11 cellular contexts compared by ENCODE assay signal in the genomic region with DNA sequence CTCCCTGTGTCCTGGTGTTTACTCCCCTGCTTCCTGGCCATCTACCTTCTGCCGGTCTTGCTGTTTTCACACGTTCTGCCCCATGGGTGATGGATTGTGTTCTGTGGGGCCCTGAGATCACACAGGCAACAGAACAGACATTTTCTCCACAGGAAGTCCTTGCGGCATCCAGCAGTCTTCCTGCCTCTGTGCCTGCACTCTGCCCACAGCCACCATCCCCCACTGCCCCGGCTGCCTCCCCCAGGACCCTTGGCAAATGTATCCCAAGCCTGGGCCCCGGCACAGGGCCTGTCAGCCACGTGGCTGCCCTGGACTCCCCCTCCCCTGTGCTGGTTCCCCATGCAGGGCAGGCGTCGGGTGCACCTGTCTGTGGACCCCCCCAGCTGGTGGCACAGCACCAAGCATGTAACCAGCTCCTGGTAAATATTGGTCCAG.
DNase-seq lines count a peak whose midpoint lies in the region; ATAC-seq lines count a peak whose summit lies in the region.
"Had no signal": no experiment of that assay in that cellular context is flagged by ENCODE, and none has a peak within 500 bp of the region (broad histone marks: within the 10 kb centered on the region; RNA-seq: fewer than 3 reads in every experiment).

No MANE protein-coding gene starts in this region.

- H3K4me3 ChIP-seq in H7 (ENCODE audit: insufficient read depth, low read depth, low read length), result peak overlapping the region; percentile 39

- peak overlapping the region; percentile 68 for H3K4me3 Mint-ChIP-seq in activated naive CD8-positive, alpha-beta T cell
- H3K4me3 Mint-ChIP-seq in memory B cell, result peak overlapping the region; percentile 87

- no peaks in the 10 kb centered on the region for H3K27me3 ChIP-seq in H7 (ENCODE audit: control insufficient read depth, insufficient read depth, low read length)

- H3K36me3 ChIP-seq in H7 (replicated peaks; ENCODE audit: control insufficient read depth, insufficient read depth, low read length), result no peaks in the 10 kb centered on the region

- H3K27me3 Mint-ChIP-seq in activated naive CD8-positive, alpha-beta T cell, result peaks cover 5% of the 10 kb centered on the region
- H3K27me3 Mint-ChIP-seq in memory B cell, result peaks cover 20% of the 10 kb centered on the region

- H3K27ac Mint-ChIP-seq in activated naive CD8-positive, alpha-beta T cell, result no peak overlapping the region
- peak overlapping the region; percentile 92 for H3K27ac Mint-ChIP-seq in memory B cell

- H3K36me3 Mint-ChIP-seq in activated naive CD8-positive, alpha-beta T cell, result no peaks in the 10 kb centered on the region
- H3K36me3 Mint-ChIP-seq in memory B cell, result peaks cover 2% of the 10 kb centered on the region

- intact Hi-C loops in left ventricle myocardium superior (cut with micrococcal nuclease), result no loop called here

- H3K4me1 Mint-ChIP-seq in activated naive CD8-positive, alpha-beta T cell (ENCODE audit: low read depth), result peaks cover 7% of the 10 kb centered on the region
- peaks cover 5% of the 10 kb centered on the region for H3K4me1 Mint-ChIP-seq in memory B cell

- peaks cover 3% of the 10 kb centered on the region for H3K9me3 Mint-ChIP-seq in activated naive CD8-positive, alpha-beta T cell (ENCODE audit: low read depth)
- peaks cover 2% of the 10 kb centered on the region for H3K9me3 Mint-ChIP-seq in memory B cell

- DNase-seq in AML-193 (lab: John Stamatoyannopoulos, UW), result peak; percentile 9 to 27
- peak; percentile 85 for DNase-seq in H7
- no peak for DNase-seq in memory B cell (ENCODE audit: low spot score in 2 of 2)
- no peak for DNase-seq in left ventricle myocardium superior
- no peak for DNase-seq in activated gamma-delta T cell (lab: John Stamatoyannopoulos, UW)
- no peak for DNase-seq in NCI-H2227 treated with DMSO at 0.1 percent for 48 hours (lab: John Stamatoyannopoulos, UW)
- DNase-seq in NCI-H748 (lab: John Stamatoyannopoulos, UW; ENCODE audit: unreplicated experiment), result no peak
- DNase-seq: DMS79; effector CD8-positive, alpha-beta T cell; stimulated activated CD4-positive, alpha-beta T cell treated with anti-CD3 and anti-CD28 coated beads, Interleukin-4, amount 100 ng/mL, for 4 hours had no signal

- ATAC-seq in memory B cell (ENCODE audit: low read depth), result no peak
- ATAC-seq in left ventricle myocardium superior, result no peak

Comparison
In these comparisons a context has a peak if more than half of its experiments do, and no peak if none do; other contexts are left out.
1. DNase-seq: peak in AML-193 (2 of 2) and H7 (single experiment); none in memory B cell (0 of 2), left ventricle myocardium superior (single experiment), activated gamma-delta T cell (single experiment), NCI-H2227 treated with DMSO at 0.1 percent for 48 hours (single experiment) and NCI-H748 (single experiment).